In genomic region chr12:130839770-130840355, GRCh38 we compare ENCODE assay signal across 8 cellular contexts. TPM values are rescaled to one million over a fixed set of nuclear protein-coding genes. Genes with fewer than 3 reads are reported as not detected.
DNase-seq lines count a peak whose midpoint lies in the region; ATAC-seq and TF ChIP-seq lines count a peak whose summit lies in the region.

No MANE protein-coding gene starts in this region.

- no peaks in the 10 kb centered on the region for H3K36me3 ChIP-seq in tibial artery
- H3K36me3 ChIP-seq in aorta (ENCODE audit: control insufficient read depth in 1 of 2, insufficient read depth in 2 of 2, low read length in 1 of 2): no peaks in the 10 kb centered on the region

- 49 to 58% methylated on average over 11 of the region's 11 CpGs for WGBS in aorta, 2 donors

- H3K9me3 ChIP-seq in tibial artery (no peaks in the 10 kb centered on the region), aorta (ENCODE audit: control insufficient read depth, low read length) (no peaks in the 10 kb centered on the region)

- peaks cover 39% of the 10 kb centered on the region for H3K4me1 Mint-ChIP-seq in activated naive CD4-positive, alpha-beta T cell treated with anti-CD3 and anti-CD28 coated beads, Interleukin-2, amount 10 ng/mL, durations not matched to agents 7 days and 5 days
- H3K4me1 Mint-ChIP-seq in activated T-helper 17 cell treated with anti-CD3 and anti-CD28 coated beads, Interleukin-2, amount 50 U/mL, for 72 hours: peaks cover 13% of the 10 kb centered on the region

- ATAC-seq in activated T-helper 17 cell treated with anti-CD3 and anti-CD28 coated beads, Interleukin-2, amount 50 U/mL, for 72 hours (replicated peaks): no peak
- ATAC-seq in sciatic nerve: no peak
- no peak for ATAC-seq in GM19463 (IDR thresholded peaks at IDR 0.05; ENCODE audit: unreplicated experiment)
- no peak for ATAC-seq in aorta (ENCODE audit: low FRiP score)

- CTCF ChIA-PET in activated naive CD4-positive, alpha-beta T cell treated with anti-CD3 and anti-CD28 coated beads, Interleukin-2, amount 10 ng/mL, durations not matched to agents 7 days and 5 days (lab: Charles Lee): interaction anchor here (1.7 kb wide), 1 partner anchor 22 kb away, joined by 4 read pairs; no protein-coding TSS in a partner anchor

- H3K27me3 ChIP-seq in tibial artery (no peaks in the 10 kb centered on the region), aorta (ENCODE audit: control insufficient read depth in 1 of 2, insufficient read depth in 2 of 2, low read length in 1 of 2) (no peaks in the 10 kb centered on the region)

- H3K4me3 ChIP-seq in tibial artery: peak overlapping the region; percentile 96 to 100
- H3K4me3 ChIP-seq in aorta (ENCODE audit: low read length in 2 of 2): peak overlapping the region in 1 of 2 donors; percentile 62

- peaks cover 11% of the 10 kb centered on the region for H3K36me3 Mint-ChIP-seq in activated naive CD4-positive, alpha-beta T cell treated with anti-CD3 and anti-CD28 coated beads, Interleukin-2, amount 10 ng/mL, durations not matched to agents 7 days and 5 days
- H3K36me3 Mint-ChIP-seq in activated T-helper 17 cell treated with anti-CD3 and anti-CD28 coated beads, Interleukin-2, amount 50 U/mL, for 72 hours (ENCODE audit: low read depth): no peaks in the 10 kb centered on the region

- DNase-seq in activated naive CD4-positive, alpha-beta T cell treated with anti-CD3 and anti-CD28 coated beads, Interleukin-2, amount 10 ng/mL, durations not matched to agents 7 days and 5 days: no peak
- DNase-seq in activated naive CD4-positive, alpha-beta T cell treated with anti-CD3 and anti-CD28 coated beads, Interleukin-2, amount 50 U/mL, for 16 hours: no peak
- peak; percentile 95 for DNase-seq in left kidney (ENCODE audit: low read depth, low spot score)
- no peak for DNase-seq in tibial artery
- DNase-seq in sciatic nerve (ENCODE audit: low spot score): no peak
- no peak for DNase-seq in aorta

- peaks cover 0 to 16% (median 4%) of the 10 kb centered on the region in 4 donors for H3K4me1 ChIP-seq in tibial artery
- no peaks in the 10 kb centered on the region for H3K4me1 ChIP-seq in aorta (ENCODE audit: control insufficient read depth in 1 of 2, insufficient read depth in 2 of 2, low read length in 2 of 2)

- peak overlapping the region in 1 of 2 donors; percentile 36 for H3K27ac ChIP-seq in tibial artery
- H3K27ac ChIP-seq in aorta (ENCODE audit: low read depth in 1 of 2, low read length in 2 of 2): no peak overlapping the region

- intact Hi-C loops in tibial artery (cut with DNase I; ENCODE audit: low total_unique reads): no loop called here
- intact Hi-C loops in sciatic nerve (cut with DNase I): no loop called here
- intact Hi-C loops in aorta (cut with DNase I): loop anchor here in 1 of 2 donors (2.0 kb wide), 1 partner anchor 31 kb away; no protein-coding TSS in a partner anchor

- H3K9me3 Mint-ChIP-seq in activated naive CD4-positive, alpha-beta T cell treated with anti-CD3 and anti-CD28 coated beads, Interleukin-2, amount 10 ng/mL, durations not matched to agents 7 days and 5 days: no peaks in the 10 kb centered on the region
- no peaks in the 10 kb centered on the region for H3K9me3 Mint-ChIP-seq in activated T-helper 17 cell treated with anti-CD3 and anti-CD28 coated beads, Interleukin-2, amount 50 U/mL, for 72 hours

- peak in 1 of 2 experiments; percentile 2 for TF ChIP-seq CTCF in tibial artery (IDR thresholded peaks at IDR 0.05)

- H3K27me3 Mint-ChIP-seq in activated naive CD4-positive, alpha-beta T cell treated with anti-CD3 and anti-CD28 coated beads, Interleukin-2, amount 10 ng/mL, durations not matched to agents 7 days and 5 days: peaks cover 3% of the 10 kb centered on the region
- H3K27me3 Mint-ChIP-seq in activated T-helper 17 cell treated with anti-CD3 and anti-CD28 coated beads, Interleukin-2, amount 50 U/mL, for 72 hours: no peaks in the 10 kb centered on the region

- peak overlapping the region; percentile 79 for H3K27ac Mint-ChIP-seq in activated naive CD4-positive, alpha-beta T cell treated with anti-CD3 and anti-CD28 coated beads, Interleukin-2, amount 10 ng/mL, durations not matched to agents 7 days and 5 days
- peak overlapping the region; percentile 80 for H3K27ac Mint-ChIP-seq in activated T-helper 17 cell treated with anti-CD3 and anti-CD28 coated beads, Interleukin-2, amount 50 U/mL, for 72 hours

- peak overlapping the region; percentile 62 for H3K4me3 Mint-ChIP-seq in activated naive CD4-positive, alpha-beta T cell treated with anti-CD3 and anti-CD28 coated beads, Interleukin-2, amount 10 ng/mL, durations not matched to agents 7 days and 5 days
- peak overlapping the region; percentile 84 for H3K4me3 Mint-ChIP-seq in activated T-helper 17 cell treated with anti-CD3 and anti-CD28 coated beads, Interleukin-2, amount 50 U/mL, for 72 hours

RNA-seq across cellular contexts. Expression of gene STX2, which starts 0.8 kb away (rescaled TPM):
- total RNA-seq in activated T-helper 17 cell treated with anti-CD3 and anti-CD28 coated beads, Interleukin-2, amount 50 U/mL, for 72 hours: 10 to 100 TPM; 16.5 to 18.2 TPM
- total RNA-seq in sciatic nerve (35.0 TPM), aorta (10 to 100 TPM; 30.4 to 31.5 TPM)
- polyA plus RNA-seq in aorta: 10 to 100 TPM; 15.8 to 21.0 TPM

RNA-seq across cellular contexts. Expression of gene RAN, which starts 32.0 kb away (rescaled TPM):
- total RNA-seq in activated T-helper 17 cell treated with anti-CD3 and anti-CD28 coated beads, Interleukin-2, amount 50 U/mL, for 72 hours: 1,000 to 10,000 TPM; 1,449 to 2,120 TPM
- total RNA-seq in sciatic nerve: 223 TPM
- 100 to 1,000 TPM; 233 to 304 TPM for total RNA-seq in aorta
- polyA plus RNA-seq in aorta: 100 to 1,000 TPM; 158 to 210 TPM
